ENCODE assay signal across 8 cellular contexts in the genomic region with DNA sequence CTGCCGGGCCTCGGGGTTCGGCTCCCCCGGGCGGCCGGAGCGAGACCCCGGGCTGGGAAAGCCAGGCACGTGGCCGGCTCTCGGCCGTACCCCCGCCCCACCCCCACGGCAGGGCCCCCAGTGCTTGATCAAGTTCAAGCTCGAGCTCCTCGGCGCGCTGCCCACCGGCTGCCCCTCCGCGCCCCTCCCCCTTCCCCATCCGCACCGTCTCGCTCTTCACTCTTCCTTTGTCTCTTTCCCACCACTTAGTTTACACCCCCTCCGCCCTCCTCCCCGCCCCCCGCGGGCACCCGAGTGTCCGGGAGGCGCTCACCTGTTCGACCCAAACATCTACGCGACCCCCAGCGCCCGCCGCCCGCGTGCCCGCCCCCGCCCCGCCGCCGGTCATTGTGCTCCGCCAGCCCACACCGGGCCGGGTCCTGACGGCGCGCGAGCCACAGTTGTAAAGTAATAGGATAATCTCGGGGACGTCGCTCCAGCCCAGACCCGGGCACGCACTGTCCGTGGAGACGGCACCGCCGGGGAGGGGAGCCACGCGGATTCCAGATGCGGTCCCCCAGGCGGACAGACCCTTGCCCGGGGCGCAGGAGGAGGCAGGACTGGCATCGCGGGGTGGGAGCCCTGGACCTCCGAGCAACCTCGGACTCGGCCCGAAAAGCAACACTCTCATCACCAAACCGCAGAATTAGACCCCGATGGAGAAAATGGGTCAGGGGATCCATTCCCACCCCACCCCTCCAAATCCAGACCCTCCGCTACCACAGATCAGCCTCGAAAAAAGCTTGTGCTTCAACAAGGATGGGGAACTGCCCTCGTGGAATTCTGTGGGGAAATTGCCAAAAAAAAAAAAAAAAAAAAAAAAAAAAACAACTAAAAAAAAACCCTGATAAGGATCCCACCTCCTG.
DNase-seq lines count a peak whose midpoint lies in the region; ATAC-seq, FAIRE-seq and TF ChIP-seq lines count a peak whose summit lies in the region.

No MANE protein-coding gene starts in this region.

- H3K27ac ChIP-seq in endothelial cell of umbilical vein (ENCODE audit: insufficient read depth, low read depth, low read length), result peak overlapping the region; percentile 96
- peak overlapping the region; percentile 56 for H3K27ac ChIP-seq in naive thymus-derived CD4-positive, alpha-beta T cell (ENCODE audit: low read depth, low read length)
- H3K27ac ChIP-seq in urinary bladder (ENCODE audit: low read depth), result peak overlapping the region; percentile 67

- peaks cover 0 to 5% (median 0%) of the 10 kb centered on the region in 5 donors for H3K27me3 Mint-ChIP-seq in naive thymus-derived CD4-positive, alpha-beta T cell

- no peak for ATAC-seq in naive thymus-derived CD4-positive, alpha-beta T cell
- ATAC-seq in GM21447 (IDR thresholded peaks at IDR 0.05; ENCODE audit: unreplicated experiment), result no peak

- FAIRE-seq in endothelial cell of umbilical vein (lab: Jason Lieb, UNC), result no peak
- no peak for FAIRE-seq in HTR-8/SVneo (lab: Jason Lieb, UNC)

- TF ChIP-seq CTCF in endothelial cell of umbilical vein (IDR thresholded peaks at IDR 0.05; ENCODE audit: extremely low read depth in 1 of 2, insufficient read depth in 1 of 2, low read depth in 1 of 2, low read length in 2 of 2), result no peak

- H3K4me3 Mint-ChIP-seq in naive thymus-derived CD4-positive, alpha-beta T cell, result peak overlapping the region; percentile 82 to 95 (median 92)

- H3K4me3 ChIP-seq in endothelial cell of umbilical vein (replicated peaks in 1 of 3; ENCODE audit: insufficient read depth in 1 of 3, low read depth in 1 of 3, low read length in 3 of 3) (peak overlapping the region; percentile 37 to 66 (median 60)), urinary bladder (ENCODE audit: low read depth, low read length) (peak overlapping the region; percentile 94)
- H3K4me3 ChIP-seq in naive thymus-derived CD4-positive, alpha-beta T cell (ENCODE audit: low read length), result peak overlapping the region; percentile 61

- peaks cover 37% of the 10 kb centered on the region for H3K79me2 ChIP-seq in endothelial cell of umbilical vein (ENCODE audit: control insufficient read depth, insufficient read depth, low read length)

- peaks cover 0 to 8% (median 0%) of the 10 kb centered on the region in 11 donors for H3K9me3 Mint-ChIP-seq in naive thymus-derived CD4-positive, alpha-beta T cell

- H3K36me3 ChIP-seq in endothelial cell of umbilical vein (ENCODE audit: control insufficient read depth in 2 of 2, extremely low read depth in 1 of 2, insufficient read depth in 2 of 2, low read length in 2 of 2) (no peaks in the 10 kb centered on the region), urinary bladder (ENCODE audit: insufficient read depth) (no peaks in the 10 kb centered on the region)
- H3K36me3 ChIP-seq in naive thymus-derived CD4-positive, alpha-beta T cell (ENCODE audit: control insufficient read depth in 2 of 3, insufficient read depth in 3 of 3, low read length in 3 of 3), result peaks cover 0 to 10% (median 0%) of the 10 kb centered on the region in 3 experiments

- no peaks in the 10 kb centered on the region for H3K9me3 ChIP-seq in endothelial cell of umbilical vein (replicated peaks; ENCODE audit: control insufficient read depth, insufficient read depth, low read length)
- H3K9me3 ChIP-seq in naive thymus-derived CD4-positive, alpha-beta T cell (ENCODE audit: control insufficient read depth in 2 of 3, low read length in 3 of 3), result no peaks in the 10 kb centered on the region

- peaks cover 20 to 65% (median 58%) of the 10 kb centered on the region in 7 donors for H3K4me1 Mint-ChIP-seq in naive thymus-derived CD4-positive, alpha-beta T cell

- peak overlapping the region; percentile 92 for H3K9ac ChIP-seq in endothelial cell of umbilical vein (replicated peaks; ENCODE audit: extremely low read depth, insufficient read depth, low read length)

- WGBS in urinary bladder, result under 1% methylated on average over 77 of the region's 77 CpGs

- intact Hi-C loops in endothelial cell of umbilical vein (cut with micrococcal nuclease), result loop anchor here (1.0 kb wide), 5 partner anchors 9 to 37 kb away; no protein-coding TSS in a partner anchor
- intact Hi-C loops in naive thymus-derived CD4-positive, alpha-beta T cell (cut with micrococcal nuclease), result loop anchor here (1.0 to 5.0 kb wide), 12 partner anchors 14 to 376 kb away; a partner anchor contains a TSS

- H2AFZ ChIP-seq in endothelial cell of umbilical vein (ENCODE audit: low read depth, low read length), result peak overlapping the region; percentile 48

- TF ChIP-seq POLR2A in endothelial cell of umbilical vein (IDR thresholded peaks at IDR 0.05; ENCODE audit: low read depth, low read length), result peak; percentile 13

- H3K4me1 ChIP-seq in endothelial cell of umbilical vein (ENCODE audit: control insufficient read depth, extremely low read depth, insufficient read depth, low read length) (peaks cover 40% of the 10 kb centered on the region), urinary bladder (ENCODE audit: insufficient read depth) (no peaks in the 10 kb centered on the region)
- H3K4me1 ChIP-seq in naive thymus-derived CD4-positive, alpha-beta T cell (ENCODE audit: control insufficient read depth in 2 of 2, insufficient read depth in 2 of 2, low read length in 2 of 2), result peaks cover 8 to 40% of the 10 kb centered on the region in 2 donors

- H3K4me2 ChIP-seq in endothelial cell of umbilical vein (ENCODE audit: insufficient read depth, low read length), result peak overlapping the region; percentile 86

- dilution Hi-C loops in endothelial cell of umbilical vein (cut with MboI; ENCODE audit: extremely low pct_ligation_motif_present, low sequenced_read_pairs), result no loop called here

- no peaks in the 10 kb centered on the region for H3K27me3 ChIP-seq in endothelial cell of umbilical vein (ENCODE audit: control insufficient read depth in 2 of 2, insufficient read depth in 2 of 2, low read length in 2 of 2)
- H3K27me3 ChIP-seq in naive thymus-derived CD4-positive, alpha-beta T cell (ENCODE audit: control insufficient read depth in 2 of 2, insufficient read depth in 2 of 2, low read length in 2 of 2), result no peaks in the 10 kb centered on the region

- H4K20me1 ChIP-seq in endothelial cell of umbilical vein (replicated peaks; ENCODE audit: control insufficient read depth, extremely low read depth, insufficient read depth, low read length), result peaks cover under 1% of the 10 kb centered on the region

- H3K27ac Mint-ChIP-seq in naive thymus-derived CD4-positive, alpha-beta T cell, result peak overlapping the region; percentile 80 to 98 (median 88)

- CTCF ChIA-PET in endothelial cell of umbilical vein (lab: Charles Lee), result interaction anchor here (0.8 to 4.5 kb wide), 19 partner anchors 9 to 168 kb away, joined by 3 to 45 read pairs (median 5); no protein-coding TSS in a partner anchor
- CTCF ChIA-PET in naive thymus-derived CD4-positive, alpha-beta T cell (lab: Charles Lee), result interaction anchor here (0.7 to 0.8 kb wide), 2 partner anchors 26 to 55 kb away, joined by 3 to 4 read pairs; no protein-coding TSS in a partner anchor

- POLR2A ChIA-PET in endothelial cell of umbilical vein (lab: Charles Lee), result interaction anchor here (0.6 to 2.6 kb wide), 3 partner anchors 13 to 368 kb away, joined by 7 to 8 read pairs (median 7); no protein-coding TSS in a partner anchor
- POLR2A ChIA-PET in naive thymus-derived CD4-positive, alpha-beta T cell (lab: Charles Lee), result interaction anchor here (0.5 to 4.2 kb wide), 13 partner anchors 9 to 127 kb away, joined by 3 to 58 read pairs (median 4); a partner anchor contains a TSS

- BruUV-seq in endothelial cell of umbilical vein (replicated peaks; lab: Mats Ljungman, UMichigan), result TSS peak; percentile 51

- peaks cover 4 to 18% (median 14%) of the 10 kb centered on the region in 5 donors for H3K36me3 Mint-ChIP-seq in naive thymus-derived CD4-positive, alpha-beta T cell

- H3K9me1 ChIP-seq in endothelial cell of umbilical vein (replicated peaks; ENCODE audit: control insufficient read depth, extremely low read depth, insufficient read depth, low read length), result no peaks in the 10 kb centered on the region

- DNase-seq in COR-L47 (lab: John Stamatoyannopoulos, UW), result peak; percentile 41
- DNase-seq in NAMALWA (ENCODE audit: low spot score), result peak; percentile 46
- DNase-seq in activated CD4-positive, alpha-beta T cell treated with anti-CD3 and anti-CD28 coated beads, Interleukin-2, amount 50 U/mL, for 1 hour, result peak; percentile 29
- DNase-seq in endothelial cell of umbilical vein (ENCODE audit: low read depth, low spot score), result peak; percentile 62
- DNase-seq in naive thymus-derived CD4-positive, alpha-beta T cell, result peak in 7 of 9 donors; percentile 30 to 48 (median 37)
- no peak for DNase-seq in HTR-8/SVneo (ENCODE audit: insufficient read length, low spot score)

TF ChIP-seq in endothelial cell of umbilical vein, 7 proteins besides CTCF, POLR2A, EP300 and RAD21:
- no peak for TF ChIP-seq EZH2 (IDR thresholded peaks at IDR 0.05; ENCODE audit: borderline replicate concordance, low read depth, low read length, severe bottlenecking)
- TF ChIP-seq, protein P1, sequence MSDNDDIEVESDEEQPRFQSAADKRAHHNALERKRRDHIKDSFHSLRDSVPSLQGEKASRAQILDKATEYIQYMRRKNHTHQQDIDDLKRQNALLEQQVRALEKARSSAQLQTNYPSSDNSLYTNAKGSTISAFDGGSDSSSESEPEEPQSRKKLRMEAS (IDR thresholded peaks at IDR 0.05; ENCODE audit: insufficient read depth, insufficient read length), result no peak
- TF ChIP-seq FOS (IDR thresholded peaks at IDR 0.05; ENCODE audit: borderline replicate concordance, insufficient read depth, low read length), result no peak
- no peak for TF ChIP-seq MYC (IDR thresholded peaks at IDR 0.05; ENCODE audit: low read depth, low read length)
- no peak for TF ChIP-seq GATA2 (IDR thresholded peaks at IDR 0.05; ENCODE audit: insufficient read depth, insufficient read length, low read depth, low read length)
- TF ChIP-seq JUN (IDR thresholded peaks at IDR 0.05; ENCODE audit: borderline replicate concordance, insufficient read depth, insufficient read length, low read depth), result no peak
- TF ChIP-seq POLR2AphosphoS5 (IDR thresholded peaks at IDR 0.05; ENCODE audit: insufficient read depth, low read depth, low read length), result peak; percentile 25
